ENCODE assay signal across 19 cellular contexts in the genomic region with DNA sequence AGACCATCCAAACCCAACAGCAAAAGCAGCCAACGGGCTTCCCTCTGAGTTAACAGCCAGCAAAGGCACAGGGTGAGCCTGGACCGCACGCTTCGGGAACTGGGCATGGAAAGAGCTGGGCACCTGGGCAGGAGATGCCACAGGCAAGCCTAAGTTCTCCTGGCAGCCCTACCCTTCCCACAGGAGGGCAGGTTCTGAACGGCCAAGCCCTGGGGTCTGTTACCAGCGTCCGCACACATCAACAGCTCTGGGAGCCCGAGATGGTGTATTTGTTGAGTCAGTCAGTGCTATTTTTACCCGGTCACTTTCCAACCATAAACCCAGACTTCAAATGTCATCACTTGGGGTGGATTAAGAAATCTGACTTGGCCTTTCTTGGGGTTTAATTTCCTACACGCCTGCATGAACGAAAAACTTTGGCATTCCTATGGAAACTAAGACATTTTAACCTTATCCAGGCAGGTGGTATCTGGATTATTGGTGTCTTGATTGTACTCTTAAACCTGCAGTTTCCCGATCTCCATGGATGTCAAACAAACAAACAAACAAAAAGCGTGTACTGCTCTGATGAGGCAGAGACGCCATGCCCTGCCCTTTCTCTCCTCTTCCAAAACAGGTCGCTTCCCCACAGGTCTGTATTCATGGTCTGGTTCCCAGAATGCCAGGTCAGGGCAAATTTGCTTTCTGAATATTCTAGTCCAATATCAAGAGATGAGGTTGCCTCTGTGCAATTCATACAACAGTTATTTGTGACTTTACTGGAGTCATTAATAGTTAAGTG.
A peak's percentile ranks its signal among the peaks of the same experiment; 100 is the strongest.
DNase-seq lines count a peak whose midpoint lies in the region; ATAC-seq and TF ChIP-seq lines count a peak whose summit lies in the region.
"Had no signal": no experiment of that assay in that cellular context is flagged by ENCODE, and none has a peak within 500 bp of the region (broad histone marks: within the 10 kb centered on the region; RNA-seq: fewer than 3 reads in every experiment).

No MANE protein-coding gene starts in this region.

- H3K4me3 Mint-ChIP-seq in brain = no peak overlapping the region

- peaks cover 0 to 5% (median 0%) of the 10 kb centered on the region in 5 experiments for H3K9me3 Mint-ChIP-seq in brain

- H3K4me1 ChIP-seq in BLaER1 treated with 17β-estradiol and CSF1 and Interleukin-3, amounts not matched to agents 10 nM and 100 nM = peaks cover 28 to 55% (median 50%) of the 10 kb centered on the region in 10 experiments
- H3K4me1 ChIP-seq in heart right ventricle (peaks cover 0 to 46% (median 33%) of the 10 kb centered on the region in 9 donors), osteoblast (ENCODE audit: insufficient read depth, low read length) (peaks cover 14% of the 10 kb centered on the region)

- ATAC-seq in heart right ventricle = peak; percentile 36 to 92 (median 82)

- no peak overlapping the region for H3K27ac ChIP-seq in BLaER1 treated with 17β-estradiol and CSF1 and Interleukin-3, amounts not matched to agents 10 nM and 100 nM
- H3K27ac ChIP-seq in heart right ventricle (peak overlapping the region in 7 of 10 donors; percentile 15 to 53 (median 21)), osteoblast (ENCODE audit: low read depth, low read length) (no peak overlapping the region)
- H3K27ac ChIP-seq: GM23248 had no signal

- peaks cover 14% of the 10 kb centered on the region for H3K36me3 Mint-ChIP-seq in brain

- peak overlapping the region; percentile 5 to 74 (median 23) for H3K27ac Mint-ChIP-seq in brain

- H3K4me1 Mint-ChIP-seq in brain = peaks cover 40% of the 10 kb centered on the region

- H3K27me3 Mint-ChIP-seq in brain = no peaks in the 10 kb centered on the region

- intact Hi-C loops in heart right ventricle (cut with DNase I) = loop anchor here in 1 of 10 donors (10.0 kb wide), 1 partner anchor 64 kb away; no protein-coding TSS in a partner anchor

- DNase-seq in heart right ventricle (no peak), osteoblast (ENCODE audit: insufficient read length, low spot score, missing footprints) (peak; percentile 76), GF-D8 (lab: John Stamatoyannopoulos, UW) (no peak), CD1c-positive myeloid dendritic cell (ENCODE audit: extremely low spot score) (no peak), NCI-H69 (lab: John Stamatoyannopoulos, UW) (no peak), pons (ENCODE audit: low spot score) (no peak)
- DNase-seq: activated CD4-positive, alpha-beta T cell treated with anti-CD3 and anti-CD28 coated beads for 4 hours; C1 segment of cervical spinal cord; caudate nucleus; GDM1; NCI-H1694; NCI-H748 treated with DMSO at 0.1 percent for 48 hours; OCI-M1; SHP77 had no signal

- H3K79me2 ChIP-seq in osteoblast (ENCODE audit: insufficient read depth, low read length) = no peaks in the 10 kb centered on the region

- peak overlapping the region in 10 of 11 experiments; percentile 50 to 75 (median 62); a peak in 21 of 22 replicates for H3K4me2 ChIP-seq in BLaER1 treated with 17β-estradiol and CSF1 and Interleukin-3, amounts not matched to agents 10 nM and 100 nM
- peak overlapping the region; percentile 18 for H3K4me2 ChIP-seq in osteoblast (ENCODE audit: insufficient read depth, low read length)

- TF ChIP-seq CTCF in brain (conservative IDR thresholded peaks at IDR 0.05) (no peak), heart right ventricle (IDR thresholded peaks at IDR 0.05) (peak in 2 of 9 donors; percentile 5 to 20), osteoblast (IDR thresholded peaks at IDR 0.05; ENCODE audit: extremely low read depth, low read depth, low read length) (no peak)

- H2AFZ ChIP-seq in osteoblast (ENCODE audit: low read length) = peak overlapping the region; percentile 72

- H4K20me1 ChIP-seq in BLaER1 treated with 17β-estradiol and CSF1 and Interleukin-3, amounts not matched to agents 10 nM and 100 nM = peaks cover 0 to 15% (median 0%) of the 10 kb centered on the region in 11 experiments; a peak in 2 of 22 replicates
- H4K20me1 ChIP-seq in osteoblast (ENCODE audit: insufficient read depth, low read length) = no peaks in the 10 kb centered on the region

- 0 out of 22 replicates have a peak, but pooled peaks cover 0 to 2% (median 0%) of the 10 kb centered on the region in 11 experiments for H3K9me3 ChIP-seq in BLaER1 treated with 17β-estradiol and CSF1 and Interleukin-3, amounts not matched to agents 10 nM and 100 nM (replicated peaks in 1 of 11)
- H3K9me3 ChIP-seq in heart right ventricle (no peaks in the 10 kb centered on the region), osteoblast (ENCODE audit: low read depth, low read length) (no peaks in the 10 kb centered on the region)
- H3K9me3 ChIP-seq: left lung, MG63 had no signal

- H3K9ac ChIP-seq in BLaER1 treated with 17β-estradiol and CSF1 and Interleukin-3, amounts not matched to agents 10 nM and 100 nM = no peak overlapping the region
- H3K9ac ChIP-seq: GM23248 had no signal

- H3K27me3 ChIP-seq in BLaER1 treated with 17β-estradiol and CSF1 and Interleukin-3, amounts not matched to agents 10 nM and 100 nM = no peaks in the 10 kb centered on the region
- H3K27me3 ChIP-seq in heart right ventricle (no peaks in the 10 kb centered on the region), osteoblast (ENCODE audit: insufficient read depth, low read length) (no peaks in the 10 kb centered on the region)
- H3K27me3 ChIP-seq: left lung, MG63 had no signal

- WGBS in heart right ventricle, 2 donors = 46 to 53% methylated on average over 15 of the region's 15 CpGs

- H3K4me3 ChIP-seq in BLaER1 treated with 17β-estradiol and CSF1 and Interleukin-3, amounts not matched to agents 10 nM and 100 nM = no peak overlapping the region
- H3K4me3 ChIP-seq in heart right ventricle (no peak overlapping the region), osteoblast (ENCODE audit: insufficient read depth, low read length) (no peak overlapping the region)
- H3K4me3 ChIP-seq: GM23248, left lung, MG63 had no signal

- H3K36me3 ChIP-seq in BLaER1 treated with 17β-estradiol and CSF1 and Interleukin-3, amounts not matched to agents 10 nM and 100 nM = peaks cover 0 to 9% (median 0%) of the 10 kb centered on the region in 11 experiments; a peak in 1 of 22 replicates
- peaks cover 0 to 4% (median 0%) of the 10 kb centered on the region in 9 donors for H3K36me3 ChIP-seq in heart right ventricle
- H3K36me3 ChIP-seq in osteoblast (ENCODE audit: insufficient read depth, low read length) = no peaks in the 10 kb centered on the region
- H3K36me3 ChIP-seq: left lung, MG63 had no signal

Comparison
In these comparisons a context has a peak if more than half of its experiments do, and no peak if none do; other contexts are left out.
1. H3K27ac ChIP-seq: peak in heart right ventricle (7 of 10); none in BLaER1 treated with 17β-estradiol and CSF1 and Interleukin-3, amounts not matched to agents 10 nM and 100 nM (0 of 11) and osteoblast (single experiment).